28 cellular contexts compared by ENCODE assay signal in genomic region chr22:25956801-25957200, GRCh38.
"Had no signal": no experiment of that assay in that cellular context is flagged by ENCODE, and none has a peak within 500 bp of the region (broad histone marks: within the 10 kb centered on the region; RNA-seq: fewer than 3 reads in every experiment).

No MANE protein-coding gene starts in this region.

- H3K27me3 ChIP-seq: adrenal gland, body of pancreas, breast epithelium, cardiac muscle cell, dorsolateral prefrontal cortex, esophagus squamous epithelium, heart right ventricle had no signal

- H3K4me1 ChIP-seq: adrenal gland, body of pancreas, breast epithelium, esophagus squamous epithelium, gastroesophageal sphincter, heart right ventricle had no signal

- H3K36me3 ChIP-seq: adrenal gland, breast epithelium, esophagus squamous epithelium, gastroesophageal sphincter had no signal

- DNase-seq: activated CD4-positive, alpha-beta memory T cell treated with anti-CD3 and anti-CD28 coated beads for 36 hours; activated CD4-positive, alpha-beta T cell treated with anti-CD3 and anti-CD28 coated beads for 36 hours; activated CD4-positive, alpha-beta T cell treated with anti-CD3 and anti-CD28 coated beads, Interleukin-2, amount 10 ng/mL, durations not matched to agents 24 days and 14 days; activated CD4-positive, CD25-positive, alpha-beta regulatory T cell; activated CD4-positive, CD25-positive, alpha-beta regulatory T cell treated with anti-CD3 and anti-CD28 coated beads, Interleukin-2, amount 50 U/mL, for 72 hours; activated CD8-positive, alpha-beta memory T cell treated with anti-CD3 and anti-CD28 coated beads, Interleukin-2, amount 10 ng/mL, durations not matched to agents 7 days and 5 days; activated CD8-positive, alpha-beta memory T cell treated with anti-CD3 and anti-CD28 coated beads, Interleukin-2, amount 50 U/mL, for 4 hours; activated CD8-positive, alpha-beta T cell treated with anti-CD3 and anti-CD28 coated beads, Interleukin-2, amount 10 ng/mL, durations not matched to agents 7 days and 5 days; activated effector memory CD4-positive, alpha-beta T cell treated with anti-CD3 and anti-CD28 coated beads, Interleukin-2, amount 50 U/mL, for 16 hours; activated naive CD4-positive, alpha-beta T cell treated with anti-CD3 and anti-CD28 coated beads for 36 hours; activated naive CD8-positive, alpha-beta T cell treated with anti-CD3 and anti-CD28 coated beads for 36 hours; activated naive CD8-positive, alpha-beta T cell treated with anti-CD3 and anti-CD28 coated beads, Interleukin-2, amount 50 U/mL, for 24 hours; activated T-cell treated with anti-CD3 and anti-CD28 coated beads, Interleukin-2, amount 50 U/mL, for 1 hour; activated T-cell treated with anti-CD3 and anti-CD28 coated beads, Interleukin-2, amount 50 U/mL, for 48 hours; adrenal gland; amygdala; aorta; body of pancreas; dorsolateral prefrontal cortex; effector memory CD4-positive, alpha-beta T cell; esophagus squamous epithelium; foreskin melanocyte; heart right ventricle; T-helper 2 cell had no signal

- ATAC-seq: activated CD4-positive, alpha-beta T cell treated with anti-CD3 and anti-CD28 coated beads for 36 hours; activated CD8-positive, alpha-beta memory T cell treated with anti-CD3 and anti-CD28 coated beads, Interleukin-2, amount 10 ng/mL, durations not matched to agents 7 days and 5 days; activated CD8-positive, alpha-beta T cell treated with anti-CD3 and anti-CD28 coated beads, Interleukin-2, amount 10 ng/mL, durations not matched to agents 7 days and 5 days; activated naive CD8-positive, alpha-beta T cell treated with anti-CD3 and anti-CD28 coated beads, Interleukin-2, amount 50 U/mL, for 24 hours; body of pancreas; gastroesophageal sphincter; heart right ventricle had no signal

- H3K27ac ChIP-seq: adrenal gland, body of pancreas, breast epithelium, cardiac muscle cell, coronary artery, dorsolateral prefrontal cortex, esophagus squamous epithelium, gastroesophageal sphincter, heart right ventricle had no signal

- H3K4me3 ChIP-seq: adrenal gland, body of pancreas, breast epithelium, cardiac muscle cell, coronary artery, dorsolateral prefrontal cortex, esophagus squamous epithelium, gastroesophageal sphincter, heart right ventricle had no signal

- H3K9me3 ChIP-seq: adrenal gland, body of pancreas, breast epithelium, esophagus squamous epithelium, gastroesophageal sphincter, heart right ventricle had no signal
